Comparison of ENCODE assay signal across 23 cellular contexts in the genomic region with DNA sequence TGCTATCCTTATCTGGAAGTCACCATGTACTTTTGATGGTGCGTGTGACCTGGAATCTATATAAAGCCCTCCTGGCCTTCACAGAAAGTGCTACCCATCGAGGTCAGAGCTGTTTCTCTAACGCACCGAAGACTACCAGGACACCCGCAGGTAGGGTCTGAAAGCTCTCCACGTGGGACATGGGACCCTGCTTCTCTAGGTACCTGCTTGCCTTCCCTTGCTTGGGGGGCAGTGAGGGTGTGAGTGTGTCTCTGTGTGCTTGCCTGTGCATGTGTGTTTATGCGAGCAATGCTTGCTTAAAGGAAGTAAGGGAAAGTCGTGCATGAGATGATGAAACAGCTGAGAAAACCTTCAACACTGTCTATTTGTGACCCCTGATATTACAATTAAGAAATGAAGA.
DNase-seq lines count a peak whose midpoint lies in the region; ATAC-seq, FAIRE-seq and TF ChIP-seq lines count a peak whose summit lies in the region.
"Had no signal": no experiment of that assay in that cellular context is flagged by ENCODE, and none has a peak within 500 bp of the region (broad histone marks: within the 10 kb centered on the region; RNA-seq: fewer than 3 reads in every experiment).

No MANE protein-coding gene starts in this region.

- DNase-seq in left ventricle myocardium superior (no peak), right cardiac atrium (no peak), colonic mucosa (peak; percentile 7), neural crest cell (ENCODE audit: low read depth, low spot score) (no peak), type B pancreatic cell (ENCODE audit: extremely low spot score, unreplicated experiment) (peak; percentile 22), T1000 (lab: John Stamatoyannopoulos, UW) (no peak), GM12891 (ENCODE audit: insufficient read length, low spot score) (no peak)
- no peak for DNase-seq in stimulated activated naive CD4-positive, alpha-beta T cell treated with Interleukin-2 at 50 U/mL for 16 hours (lab: John Stamatoyannopoulos, UW)
- DNase-seq: 8988T; ACHN; AML-193; BE2C; Caco-2; CD4-positive, CD25-positive, alpha-beta regulatory T cell; CD8-positive, alpha-beta T cell; DMS153; DND-41; H9 had no signal

- H3K4me1 ChIP-seq in right cardiac atrium (ENCODE audit: control insufficient read depth, insufficient read depth, low read length) (no peaks in the 10 kb centered on the region), colonic mucosa (no peaks in the 10 kb centered on the region)
- H3K4me1 ChIP-seq: A549, BE2C had no signal

- H3K4me3 Mint-ChIP-seq in neural crest cell (no peak overlapping the region), type B pancreatic cell (no peak overlapping the region)
- H3K4me3 Mint-ChIP-seq: CD4-positive, CD25-positive, alpha-beta regulatory T cell; CD8-positive, alpha-beta T cell; GM23338; H9 had no signal

- ATAC-seq in left ventricle myocardium superior: peak; percentile 29
- ATAC-seq in right cardiac atrium: no peak
- ATAC-seq: A549; CD8-positive, alpha-beta T cell; GM23338; HCT116 had no signal

- no peak for FAIRE-seq in GM12891 (lab: Jason Lieb, UNC)
- FAIRE-seq: A549, G401.6 had no signal

- H3K27me3 ChIP-seq in right cardiac atrium (ENCODE audit: control insufficient read depth, insufficient read depth) (no peaks in the 10 kb centered on the region), colonic mucosa (no peaks in the 10 kb centered on the region)
- H3K27me3 ChIP-seq: BE2C had no signal

- H3K27me3 Mint-ChIP-seq in neural crest cell (ENCODE audit: low read depth): peaks cover 9% of the 10 kb centered on the region
- H3K27me3 Mint-ChIP-seq in type B pancreatic cell: peaks cover 2% of the 10 kb centered on the region

- H3K27ac ChIP-seq in right cardiac atrium (ENCODE audit: low read length) (no peak overlapping the region), colonic mucosa (no peak overlapping the region)
- H3K27ac ChIP-seq: A549, C4-2B had no signal

- H3K36me3 Mint-ChIP-seq in neural crest cell (ENCODE audit: low read depth) (no peaks in the 10 kb centered on the region), type B pancreatic cell (no peaks in the 10 kb centered on the region)
- H3K36me3 Mint-ChIP-seq: CD4-positive, CD25-positive, alpha-beta regulatory T cell; CD8-positive, alpha-beta T cell had no signal

- H3K36me3 ChIP-seq in colonic mucosa: no peaks in the 10 kb centered on the region
- H3K36me3 ChIP-seq: BE2C had no signal

- TF ChIP-seq POLR2A in GM12891 (IDR thresholded peaks at IDR 0.05; ENCODE audit: low read depth, low read length): no peak

- H3K9me3 Mint-ChIP-seq in neural crest cell (peaks cover 5% of the 10 kb centered on the region), type B pancreatic cell (no peaks in the 10 kb centered on the region)
- H3K9me3 Mint-ChIP-seq: CD4-positive, CD25-positive, alpha-beta regulatory T cell; CD8-positive, alpha-beta T cell had no signal

- TF ChIP-seq CTCF in colonic mucosa (IDR thresholded peaks at IDR 0.05) (no peak), neural crest cell (conservative IDR thresholded peaks at IDR 0.05) (no peak), type B pancreatic cell (conservative IDR thresholded peaks at IDR 0.05) (no peak)

- H3K27ac Mint-ChIP-seq in neural crest cell (ENCODE audit: unreplicated experiment) (peak overlapping the region; percentile 35), type B pancreatic cell (no peak overlapping the region)
- H3K27ac Mint-ChIP-seq: CD4-positive, CD25-positive, alpha-beta regulatory T cell; CD8-positive, alpha-beta T cell; GM23338; H9 had no signal

- H3K4me3 ChIP-seq in right cardiac atrium (ENCODE audit: low read length) (no peak overlapping the region), colonic mucosa (no peak overlapping the region)
- H3K4me3 ChIP-seq: A549, GM23338 had no signal

- no peak overlapping the region for H3K9ac ChIP-seq in colonic mucosa (ENCODE audit: low read depth in 2 of 2, low read length in 2 of 2)

- no peaks in the 10 kb centered on the region for H3K9me3 ChIP-seq in right cardiac atrium (ENCODE audit: control insufficient read depth, low read length)
- H3K9me3 ChIP-seq in colonic mucosa: no peaks in the 10 kb centered on the region
- H3K9me3 ChIP-seq: A549, BE2C had no signal

- 73% methylated on average over 8 of the region's 8 CpGs for WGBS in right cardiac atrium

- intact Hi-C loops in left ventricle myocardium superior (cut with micrococcal nuclease): no loop called here
- intact Hi-C loops in right cardiac atrium (cut with DNase I): no loop called here
- intact Hi-C loops in colonic mucosa (cut with DNase I): no loop called here

- H3K4me1 Mint-ChIP-seq in neural crest cell (no peaks in the 10 kb centered on the region), type B pancreatic cell (ENCODE audit: unreplicated experiment) (peaks cover 14% of the 10 kb centered on the region)
- H3K4me1 Mint-ChIP-seq: CD4-positive, CD25-positive, alpha-beta regulatory T cell had no signal

TF ChIP-seq in GM12891, 5 proteins besides CTCF, POLR2A, EP300 and RAD21:
- TF ChIP-seq POLR2AphosphoS5 (IDR thresholded peaks at IDR 0.05; ENCODE audit: low read depth, low read length) (no peak), PAX5 (IDR thresholded peaks at IDR 0.05; ENCODE audit: insufficient read depth, low read length, severe bottlenecking) (no peak), SPI1 (IDR thresholded peaks at IDR 0.05; ENCODE audit: low read depth, low read length) (no peak), POU2F2 (IDR thresholded peaks at IDR 0.05; ENCODE audit: low read depth, low read length) (no peak), TAF1 (IDR thresholded peaks at IDR 0.05; ENCODE audit: low read depth, low read length) (no peak)

Comparison
In these comparisons a context has a peak if more than half of its experiments do, and no peak if none do; other contexts are left out.
1. DNase-seq: peak in colonic mucosa (single experiment) and type B pancreatic cell (single experiment); none in left ventricle myocardium superior (single experiment), right cardiac atrium (0 of 3), neural crest cell (single experiment), T1000 (single experiment), stimulated activated naive CD4-positive, alpha-beta T cell treated with Interleukin-2 at 50 U/mL for 16 hours (single experiment) and GM12891 (single experiment).